8 cellular contexts compared by ENCODE assay signal in genomic region chr20:44388466-44389023, GRCh38. TPM values are rescaled to one million over a fixed set of nuclear protein-coding genes. Genes with fewer than 3 reads are reported as not detected.
DNase-seq lines count a peak whose midpoint lies in the region; ATAC-seq and TF ChIP-seq lines count a peak whose summit lies in the region.

No MANE protein-coding gene starts in this region.

- TF ChIP-seq CTCF in Calu3 (IDR thresholded peaks at IDR 0.05; ENCODE audit: unreplicated experiment) (peak; percentile 96), HFFc6 (IDR thresholded peaks at IDR 0.05) (peak; percentile 91), right lobe of liver (IDR thresholded peaks at IDR 0.05) (peak; percentile 81 to 89 (median 87))

- TF ChIP-seq POLR2A in right lobe of liver (IDR thresholded peaks at IDR 0.05), result no peak

- H3K4me3 ChIP-seq in right lobe of liver, result peak overlapping the region in 1 of 3 donors; percentile 26

- no peaks in the 10 kb centered on the region for H3K9me3 ChIP-seq in right lobe of liver

- H3K9me3 Mint-ChIP-seq in Calu3 (ENCODE audit: low read depth, unreplicated experiment) (no peaks in the 10 kb centered on the region), HFFc6 (no peaks in the 10 kb centered on the region)

- H3K36me3 Mint-ChIP-seq in Calu3 (ENCODE audit: insufficient read depth, unreplicated experiment), result peaks cover 10% of the 10 kb centered on the region
- H3K36me3 Mint-ChIP-seq in HFFc6 (ENCODE audit: low read depth), result no peaks in the 10 kb centered on the region

- peaks cover 0 to 30% (median 7%) of the 10 kb centered on the region in 4 donors for H3K36me3 ChIP-seq in right lobe of liver

- no TSS peak for BruUV-seq in Calu3 (replicated peaks; lab: Mats Ljungman, UMichigan)

- CTCF ChIA-PET in Calu3 (lab: Charles Lee), result interaction anchor here (0.6 kb wide), 1 partner anchor 60 kb away, joined by 4 read pairs; no protein-coding TSS in a partner anchor

- peaks cover 0 to 78% (median 29%) of the 10 kb centered on the region in 4 donors for H3K4me1 ChIP-seq in right lobe of liver

- peak; percentile 87 for DNase-seq in Calu3
- peak; percentile 63 for DNase-seq in HFFc6
- peak; percentile 73 for DNase-seq in NCI-H510A treated with DMSO at 0.1 percent for 48 hours (lab: John Stamatoyannopoulos, UW)
- peak; percentile 88 for DNase-seq in activated CD4-positive, alpha-beta T cell treated with anti-CD3 and anti-CD28 coated beads for 48 hours
- peak; percentile 71 for DNase-seq in dedifferentiated amniotic fluid mesenchymal stem cell (ENCODE audit: extremely low spot score)
- peak; percentile 83 to 97 (median 96) for DNase-seq in right lobe of liver
- DNase-seq in stimulated activated CD4-positive, alpha-beta T cell treated with anti-CD3 and anti-CD28 coated beads, TNF-alpha, amount 100 ng/mL, for 48 hours (ENCODE audit: low read depth in 3 of 3), result peak; percentile 44 to 67 (median 62)

- no peaks in the 10 kb centered on the region for H3K27me3 ChIP-seq in right lobe of liver

- intact Hi-C loops in Calu3 (cut with micrococcal nuclease; ENCODE audit: unreplicated experiment) (loop anchor here (1.0 to 5.0 kb wide), 3 partner anchors 73 to 156 kb away; partner anchors contain the start of gene FITM2), right lobe of liver (cut with DNase I) (loop anchor here in 1 of 2 donors (10.0 kb wide), 1 partner anchor 226 kb away; no protein-coding TSS in a partner anchor)

- ATAC-seq in right lobe of liver (peak; percentile 69 to 88 (median 80)), HG03460 (IDR thresholded peaks at IDR 0.05; ENCODE audit: unreplicated experiment) (no peak)

- H3K4me3 Mint-ChIP-seq in Calu3 (ENCODE audit: low read depth, unreplicated experiment), result no peak overlapping the region
- no peak overlapping the region for H3K4me3 Mint-ChIP-seq in HFFc6

- H3K27me3 Mint-ChIP-seq in Calu3 (ENCODE audit: unreplicated experiment) (no peaks in the 10 kb centered on the region), HFFc6 (ENCODE audit: insufficient read depth) (peaks cover 19% of the 10 kb centered on the region)

- H3K27ac Mint-ChIP-seq in Calu3 (ENCODE audit: unreplicated experiment), result no peak overlapping the region
- H3K27ac Mint-ChIP-seq in HFFc6, result no peak overlapping the region

- WGBS in right lobe of liver (ENCODE audit: insufficient coverage, low coverage, low lambda C conversion rate, missing lambda C conversion rate), result 5% methylated on average over 13 of the region's 29 CpGs

- peak overlapping the region in 2 of 3 donors; percentile 94 to 97 for H3K27ac ChIP-seq in right lobe of liver

- H3K4me1 Mint-ChIP-seq in Calu3 (ENCODE audit: low read depth, unreplicated experiment) (peaks cover 14% of the 10 kb centered on the region), HFFc6 (ENCODE audit: low read depth) (peaks cover 11% of the 10 kb centered on the region)

RNA-seq across cellular contexts. Expression of gene HNF4A, which starts 33.0 kb away (rescaled TPM):
- total RNA-seq in Calu3 (2022) (27.7 and 41.1 TPM in 2 replicates), right lobe of liver (100 to 1,000 TPM; 101 to 255 (median 157) TPM)
- not detected for total RNA-seq in HFFc6 (2021; fragmentation: NEBNext Ultra II Directional; extraction: Animal tissue kit (Norgen Biotek cat#: 25700))

RNA-seq across cellular contexts. Expression of gene R3HDML, which starts 51.7 kb away (rescaled TPM):
- total RNA-seq in Calu3 (2022) (not detected in 2 replicates), right lobe of liver (not detected)
- not detected for total RNA-seq in HFFc6 (2021; fragmentation: NEBNext Ultra II Directional; extraction: Animal tissue kit (Norgen Biotek cat#: 25700))

Comparison
In these comparisons a context has a peak if more than half of its experiments do, and no peak if none do; other contexts are left out.
1. RNA of gene HNF4A, which starts 33.0 kb away (total RNA-seq): 101 to 255 TPM in right lobe of liver and 27.7 to 41.1 TPM in Calu3; not detected in HFFc6; every median in the first group is over 10 times any median in the second.
2. Peak in every context shown above with its lines, with median percentiles within 50 percentile points of each other: DNase-seq and CTCF ChIP-seq.